In the genomic region with DNA sequence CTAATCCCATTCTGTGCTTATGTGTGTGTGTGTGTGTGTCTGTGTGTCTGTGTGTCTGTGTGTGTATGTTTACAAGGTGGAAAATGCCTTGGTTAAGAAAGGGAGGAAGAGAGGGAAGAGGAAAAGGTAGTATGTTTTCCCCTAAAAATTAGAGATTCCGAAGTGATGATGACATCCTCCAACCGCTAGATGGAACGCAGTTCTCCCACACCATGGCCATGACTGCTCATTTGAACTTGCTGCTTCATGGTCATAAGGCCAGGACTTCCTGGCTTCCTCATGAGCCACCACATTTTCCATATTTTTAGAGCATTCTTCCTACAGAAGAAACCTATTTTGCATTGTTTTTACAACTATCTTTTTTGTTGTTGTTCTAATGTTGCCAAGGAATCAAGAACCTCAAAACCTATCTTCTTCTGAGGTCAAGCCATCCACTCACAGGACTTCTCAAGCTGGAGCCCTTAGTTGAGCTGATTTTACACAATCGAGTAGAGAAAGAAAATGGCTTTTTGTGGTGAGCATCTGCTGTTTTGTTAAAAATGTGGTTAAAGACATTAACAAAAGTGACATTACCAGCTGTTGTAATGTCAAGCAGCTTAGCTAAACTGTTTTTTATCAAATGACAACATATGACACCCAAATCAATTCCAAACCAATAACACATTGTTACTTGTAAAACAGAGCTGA, we compare ENCODE assay signal across 15 cellular contexts.
DNase-seq lines count a peak whose midpoint lies in the region; ATAC-seq and TF ChIP-seq lines count a peak whose summit lies in the region.
"Had no signal": no experiment of that assay in that cellular context is flagged by ENCODE, and none has a peak within 500 bp of the region (broad histone marks: within the 10 kb centered on the region; RNA-seq: fewer than 3 reads in every experiment).

No MANE protein-coding gene starts in this region.

- TF ChIP-seq CTCF in AG10803 (conservative IDR thresholded peaks at IDR 0.05; ENCODE audit: low read length) (peak; percentile 9; the same call in 1 of the 2 replicates), WTC11 (IDR thresholded peaks at IDR 0.05) (no peak), natural killer cell (IDR thresholded peaks at IDR 0.05) (no peak)

- H3K27me3 Mint-ChIP-seq in WTC11 (ENCODE audit: low read depth) (no peaks in the 10 kb centered on the region), natural killer cell (ENCODE audit: low read depth in 2 of 2) (no peaks in the 10 kb centered on the region)

- H3K4me1 Mint-ChIP-seq in WTC11 (no peaks in the 10 kb centered on the region), natural killer cell (peaks cover 38 to 44% of the 10 kb centered on the region in 2 donors)

- H3K36me3 Mint-ChIP-seq in WTC11 (no peaks in the 10 kb centered on the region), natural killer cell (no peaks in the 10 kb centered on the region)
- H3K36me3 Mint-ChIP-seq: CD14-positive monocyte had no signal

- intact Hi-C loops in natural killer cell (cut with micrococcal nuclease), result loop anchor here (10.0 kb wide), 1 partner anchor 145 kb away; no protein-coding TSS in a partner anchor

- peak; percentile 35 for DNase-seq in AG10803 (ENCODE audit: low read depth)
- DNase-seq in Jurkat, Clone E6-1 (ENCODE audit: low read depth, low spot score), result peak; percentile 23
- no peak for DNase-seq in WTC11 (ENCODE audit: low spot score)
- no peak for DNase-seq in natural killer cell
- no peak for DNase-seq in activated CD4-positive, alpha-beta T cell treated with anti-CD3 and anti-CD28 coated beads for 48 hours
- DNase-seq in NCI-H2029 treated with DMSO at 0.1 percent for 48 hours (lab: John Stamatoyannopoulos, UW), result no peak
- DNase-seq in foreskin melanocyte, result no peak
- DNase-seq: COR-L47, NCI-H1436, NCI-H446 treated with DMSO at 0.1 percent for 48 hours, NCI-H748 treated with DMSO at 0.1 percent for 48 hours, Peyer's patch, SHP77 treated with DMSO at 0.1 percent for 48 hours had no signal

- no peak for ATAC-seq in WTC11
- ATAC-seq in natural killer cell, result peak in 2 of 3 donors; percentile 69 to 84
- ATAC-seq in SK-N-SH treated with all-trans-retinoic acid at 6 μM for 48 hours, result no peak

- H3K4me3 ChIP-seq in AG10803 (ENCODE audit: low read length), result no peak overlapping the region
- no peak overlapping the region for H3K4me3 ChIP-seq in Jurkat, Clone E6-1 (ENCODE audit: low read length)
- H3K4me3 ChIP-seq: Peyer's patch had no signal

- H3K9me3 Mint-ChIP-seq in WTC11, result no peaks in the 10 kb centered on the region
- H3K9me3 Mint-ChIP-seq in natural killer cell, result no peaks in the 10 kb centered on the region

- no peak overlapping the region for H3K4me3 Mint-ChIP-seq in WTC11
- peak overlapping the region; percentile 32 for H3K4me3 Mint-ChIP-seq in natural killer cell
- H3K4me3 Mint-ChIP-seq: CD14-positive monocyte had no signal

- CTCF ChIA-PET in WTC11 (lab: Charles Lee), result no interaction called here

- POLR2A ChIA-PET in WTC11 (lab: Charles Lee), result no interaction called here

- H3K27ac Mint-ChIP-seq in WTC11 (peak overlapping the region; percentile 67; the same call in 1 of the 2 replicates), natural killer cell (peak overlapping the region; percentile 48 to 58)
- H3K27ac Mint-ChIP-seq: CD14-positive monocyte had no signal

TF ChIP-seq in WTC11, 78 proteins besides CTCF, POLR2A, EP300 and RAD21 (continues in another document):
- TF ChIP-seq, protein P1, sequence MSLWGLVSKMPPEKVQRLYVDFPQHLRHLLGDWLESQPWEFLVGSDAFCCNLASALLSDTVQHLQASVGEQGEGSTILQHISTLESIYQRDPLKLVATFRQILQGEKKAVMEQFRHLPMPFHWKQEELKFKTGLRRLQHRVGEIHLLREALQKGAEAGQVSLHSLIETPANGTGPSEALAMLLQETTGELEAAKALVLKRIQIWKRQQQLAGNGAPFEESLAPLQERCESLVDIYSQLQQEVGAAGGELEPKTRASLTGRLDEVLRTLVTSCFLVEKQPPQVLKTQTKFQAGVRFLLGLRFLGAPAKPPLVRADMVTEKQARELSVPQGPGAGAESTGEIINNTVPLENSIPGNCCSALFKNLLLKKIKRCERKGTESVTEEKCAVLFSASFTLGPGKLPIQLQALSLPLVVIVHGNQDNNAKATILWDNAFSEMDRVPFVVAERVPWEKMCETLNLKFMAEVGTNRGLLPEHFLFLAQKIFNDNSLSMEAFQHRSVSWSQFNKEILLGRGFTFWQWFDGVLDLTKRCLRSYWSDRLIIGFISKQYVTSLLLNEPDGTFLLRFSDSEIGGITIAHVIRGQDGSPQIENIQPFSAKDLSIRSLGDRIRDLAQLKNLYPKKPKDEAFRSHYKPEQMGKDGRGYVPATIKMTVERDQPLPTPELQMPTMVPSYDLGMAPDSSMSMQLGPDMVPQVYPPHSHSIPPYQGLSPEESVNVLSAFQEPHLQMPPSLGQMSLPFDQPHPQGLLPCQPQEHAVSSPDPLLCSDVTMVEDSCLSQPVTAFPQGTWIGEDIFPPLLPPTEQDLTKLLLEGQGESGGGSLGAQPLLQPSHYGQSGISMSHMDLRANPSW (CRISPR knock-in tag; conservative IDR thresholded peaks at IDR 0.05; ENCODE audit: low read depth), result no peak
- TF ChIP-seq, protein P2, sequence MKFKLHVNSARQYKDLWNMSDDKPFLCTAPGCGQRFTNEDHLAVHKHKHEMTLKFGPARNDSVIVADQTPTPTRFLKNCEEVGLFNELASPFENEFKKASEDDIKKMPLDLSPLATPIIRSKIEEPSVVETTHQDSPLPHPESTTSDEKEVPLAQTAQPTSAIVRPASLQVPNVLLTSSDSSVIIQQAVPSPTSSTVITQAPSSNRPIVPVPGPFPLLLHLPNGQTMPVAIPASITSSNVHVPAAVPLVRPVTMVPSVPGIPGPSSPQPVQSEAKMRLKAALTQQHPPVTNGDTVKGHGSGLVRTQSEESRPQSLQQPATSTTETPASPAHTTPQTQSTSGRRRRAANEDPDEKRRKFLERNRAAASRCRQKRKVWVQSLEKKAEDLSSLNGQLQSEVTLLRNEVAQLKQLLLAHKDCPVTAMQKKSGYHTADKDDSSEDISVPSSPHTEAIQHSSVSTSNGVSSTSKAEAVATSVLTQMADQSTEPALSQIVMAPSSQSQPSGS (CRISPR knock-in tag; IDR thresholded peaks at IDR 0.05; ENCODE audit: borderline replicate concordance, low read depth), result no peak
- no peak for TF ChIP-seq PRRX2 (CRISPR knock-in tag; IDR thresholded peaks at IDR 0.05)
- no peak for TF ChIP-seq ZNF232 (CRISPR knock-in tag; IDR thresholded peaks at IDR 0.05)
- TF ChIP-seq, protein P3, sequence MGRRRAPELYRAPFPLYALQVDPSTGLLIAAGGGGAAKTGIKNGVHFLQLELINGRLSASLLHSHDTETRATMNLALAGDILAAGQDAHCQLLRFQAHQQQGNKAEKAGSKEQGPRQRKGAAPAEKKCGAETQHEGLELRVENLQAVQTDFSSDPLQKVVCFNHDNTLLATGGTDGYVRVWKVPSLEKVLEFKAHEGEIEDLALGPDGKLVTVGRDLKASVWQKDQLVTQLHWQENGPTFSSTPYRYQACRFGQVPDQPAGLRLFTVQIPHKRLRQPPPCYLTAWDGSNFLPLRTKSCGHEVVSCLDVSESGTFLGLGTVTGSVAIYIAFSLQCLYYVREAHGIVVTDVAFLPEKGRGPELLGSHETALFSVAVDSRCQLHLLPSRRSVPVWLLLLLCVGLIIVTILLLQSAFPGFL (CRISPR knock-in tag; IDR thresholded peaks at IDR 0.05; ENCODE audit: borderline replicate concordance), result no peak

TF ChIP-seq in SK-N-SH treated with all-trans-retinoic acid at 6 μM for 48 hours, 23 proteins besides CTCF, POLR2A, EP300 and RAD21 (continues in another document):
- TF ChIP-seq, protein P4, sequence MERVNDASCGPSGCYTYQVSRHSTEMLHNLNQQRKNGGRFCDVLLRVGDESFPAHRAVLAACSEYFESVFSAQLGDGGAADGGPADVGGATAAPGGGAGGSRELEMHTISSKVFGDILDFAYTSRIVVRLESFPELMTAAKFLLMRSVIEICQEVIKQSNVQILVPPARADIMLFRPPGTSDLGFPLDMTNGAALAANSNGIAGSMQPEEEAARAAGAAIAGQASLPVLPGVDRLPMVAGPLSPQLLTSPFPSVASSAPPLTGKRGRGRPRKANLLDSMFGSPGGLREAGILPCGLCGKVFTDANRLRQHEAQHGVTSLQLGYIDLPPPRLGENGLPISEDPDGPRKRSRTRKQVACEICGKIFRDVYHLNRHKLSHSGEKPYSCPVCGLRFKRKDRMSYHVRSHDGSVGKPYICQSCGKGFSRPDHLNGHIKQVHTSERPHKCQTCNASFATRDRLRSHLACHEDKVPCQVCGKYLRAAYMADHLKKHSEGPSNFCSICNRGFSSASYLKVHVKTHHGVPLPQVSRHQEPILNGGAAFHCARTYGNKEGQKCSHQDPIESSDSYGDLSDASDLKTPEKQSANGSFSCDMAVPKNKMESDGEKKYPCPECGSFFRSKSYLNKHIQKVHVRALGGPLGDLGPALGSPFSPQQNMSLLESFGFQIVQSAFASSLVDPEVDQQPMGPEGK (CRISPR knock-in tag; IDR thresholded peaks at IDR 0.05; ENCODE audit: borderline replicate concordance), result no peak
- no peak for TF ChIP-seq OSR1 (CRISPR knock-in tag; IDR thresholded peaks at IDR 0.05)
- TF ChIP-seq, protein P5, sequence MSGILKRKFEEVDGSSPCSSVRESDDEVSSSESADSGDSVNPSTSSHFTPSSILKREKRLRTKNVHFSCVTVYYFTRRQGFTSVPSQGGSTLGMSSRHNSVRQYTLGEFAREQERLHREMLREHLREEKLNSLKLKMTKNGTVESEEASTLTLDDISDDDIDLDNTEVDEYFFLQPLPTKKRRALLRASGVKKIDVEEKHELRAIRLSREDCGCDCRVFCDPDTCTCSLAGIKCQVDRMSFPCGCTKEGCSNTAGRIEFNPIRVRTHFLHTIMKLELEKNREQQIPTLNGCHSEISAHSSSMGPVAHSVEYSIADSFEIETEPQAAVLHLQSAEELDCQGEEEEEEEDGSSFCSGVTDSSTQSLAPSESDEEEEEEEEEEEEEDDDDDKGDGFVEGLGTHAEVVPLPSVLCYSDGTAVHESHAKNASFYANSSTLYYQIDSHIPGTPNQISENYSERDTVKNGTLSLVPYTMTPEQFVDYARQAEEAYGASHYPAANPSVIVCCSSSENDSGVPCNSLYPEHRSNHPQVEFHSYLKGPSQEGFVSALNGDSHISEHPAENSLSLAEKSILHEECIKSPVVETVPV (CRISPR knock-in tag; IDR thresholded peaks at IDR 0.05), result no peak
- no peak for TF ChIP-seq ISL1 (CRISPR knock-in tag; IDR thresholded peaks at IDR 0.05)
- TF ChIP-seq PPARA (CRISPR knock-in tag; IDR thresholded peaks at IDR 0.05; ENCODE audit: borderline replicate concordance), result no peak
- no peak for TF ChIP-seq ARNTL (CRISPR knock-in tag; IDR thresholded peaks at IDR 0.05; ENCODE audit: borderline replicate concordance, low read depth)
- TF ChIP-seq TOX (CRISPR knock-in tag; IDR thresholded peaks at IDR 0.05; ENCODE audit: borderline replicate concordance), result no peak
- TF ChIP-seq TCF4 (CRISPR knock-in tag; IDR thresholded peaks at IDR 0.05; ENCODE audit: borderline replicate concordance), result no peak
- no peak for TF ChIP-seq GLIS3 (CRISPR knock-in tag; IDR thresholded peaks at IDR 0.05)
- TF ChIP-seq SNAI2 (CRISPR knock-in tag; IDR thresholded peaks at IDR 0.05), result no peak
- no peak for TF ChIP-seq BACH2 (CRISPR knock-in tag; IDR thresholded peaks at IDR 0.05; ENCODE audit: borderline replicate concordance)
- TF ChIP-seq ZFP30 (CRISPR knock-in tag; IDR thresholded peaks at IDR 0.05), result no peak

Comparison
In these comparisons a context has a peak if more than half of its experiments do, and no peak if none do; other contexts are left out.
1. DNase-seq: peak in AG10803 (single experiment) and Jurkat, Clone E6-1 (single experiment); none in WTC11 (single experiment), natural killer cell (single experiment), activated CD4-positive, alpha-beta T cell treated with anti-CD3 and anti-CD28 coated beads for 48 hours (single experiment), NCI-H2029 treated with DMSO at 0.1 percent for 48 hours (single experiment) and foreskin melanocyte (single experiment).
2. ATAC-seq: peak in natural killer cell (2 of 3); none in WTC11 (single experiment) and SK-N-SH treated with all-trans-retinoic acid at 6 μM for 48 hours (single experiment).